ENCODE assay signal across 21 cellular contexts in the genomic region with DNA sequence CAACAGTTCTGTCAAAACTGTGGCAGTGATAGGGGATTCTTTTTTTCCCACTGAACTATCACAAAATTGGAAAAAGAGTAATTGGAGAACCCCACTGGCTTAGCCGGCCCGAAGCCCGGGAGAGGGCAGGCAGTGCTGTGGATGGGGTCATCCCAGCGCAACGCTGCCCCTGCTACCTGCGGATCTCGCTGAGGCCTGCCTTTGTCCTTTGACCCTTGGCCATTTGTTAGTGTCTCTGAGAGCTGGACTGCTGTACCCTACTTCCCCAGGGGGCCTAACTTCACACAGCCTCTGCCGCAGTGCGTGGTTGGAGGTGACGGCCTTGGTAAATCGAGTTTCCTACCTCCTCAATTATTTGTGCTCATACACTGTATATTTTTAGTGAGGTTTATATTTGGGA. TPM values are rescaled to one million over a fixed set of nuclear protein-coding genes. Genes with fewer than 3 reads are reported as not detected.
"Had no signal": no experiment of that assay in that cellular context is flagged by ENCODE, and none has a peak within 500 bp of the region (broad histone marks: within the 10 kb centered on the region; RNA-seq: fewer than 3 reads in every experiment).

No MANE protein-coding gene starts in this region.

- DNase-seq: effector memory CD4-positive, alpha-beta T cell; esophagus squamous epithelium; foreskin fibroblast; glutamatergic neuron; kidney; left cardiac atrium; left ventricle myocardium superior; mammary epithelial cell; right cardiac atrium; stimulated activated CD4-positive, alpha-beta T cell treated with anti-CD3 and anti-CD28 coated beads, Interleukin-4, amount 100 ng/mL, for 1 hour; stimulated activated CD8-positive, alpha-beta memory T cell treated with anti-CD3 and anti-CD28 coated beads, Interleukin-4, amount 100 ng/mL, for 48 hours; stimulated activated naive CD8-positive, alpha-beta T cell treated with anti-CD3 and anti-CD28 coated beads, Interleukin-15, Interleukin-2, amounts not matched to agents 100 U/mL and 50 U/mL, for 24 hours; uterus had no signal

- H3K4me3 Mint-ChIP-seq: central memory CD8-positive, alpha-beta T cell; mesothelial cell of epicardium; nephron; stimulated activated effector memory CD8-positive, alpha-beta T cell treated with anti-CD3 and anti-CD28 coated beads, Interleukin-12 subunit alpha, Interleukin-12 subunit beta, amount 100 ng/mL, for 72 hours had no signal

- H3K27me3 Mint-ChIP-seq: central memory CD8-positive, alpha-beta T cell had no signal

- H3K4me1 ChIP-seq: uterus had no signal

- H3K27ac ChIP-seq: tibial artery had no signal

- H3K27ac Mint-ChIP-seq: mesothelial cell of epicardium; nephron; stimulated activated effector memory CD8-positive, alpha-beta T cell treated with anti-CD3 and anti-CD28 coated beads, Interleukin-12 subunit alpha, Interleukin-12 subunit beta, amount 100 ng/mL, for 72 hours had no signal

- H3K9me3 ChIP-seq: esophagus squamous epithelium, gastroesophageal sphincter, tibial artery, upper lobe of left lung, uterus had no signal

- H3K36me3 ChIP-seq: uterus had no signal

- H3K9me3 Mint-ChIP-seq: central memory CD8-positive, alpha-beta T cell; mesothelial cell of epicardium; nephron; stimulated activated effector memory CD8-positive, alpha-beta T cell treated with anti-CD3 and anti-CD28 coated beads, Interleukin-12 subunit alpha, Interleukin-12 subunit beta, amount 100 ng/mL, for 72 hours had no signal

- H3K27me3 ChIP-seq: esophagus squamous epithelium, gastroesophageal sphincter, tibial artery, upper lobe of left lung, uterus had no signal

- H3K4me3 ChIP-seq: esophagus squamous epithelium, gastroesophageal sphincter, tibial artery, upper lobe of left lung, uterus had no signal

- ATAC-seq: gastroesophageal sphincter; left cardiac atrium; left ventricle myocardium superior; right cardiac atrium; stimulated activated effector memory CD8-positive, alpha-beta T cell treated with anti-CD3 and anti-CD28 coated beads, Interleukin-12 subunit alpha, Interleukin-12 subunit beta, amount 100 ng/mL, for 72 hours; stimulated activated naive CD8-positive, alpha-beta T cell treated with anti-CD3 and anti-CD28 coated beads, Interleukin-15, Interleukin-2, amounts not matched to agents 100 U/mL and 50 U/mL, for 24 hours had no signal

RNA-seq across cellular contexts. Expression of a gene that starts 43.0 kb away (rescaled TPM):
- total RNA-seq: epithelial cell of proximal tubule had no signal
